In the genomic region with DNA sequence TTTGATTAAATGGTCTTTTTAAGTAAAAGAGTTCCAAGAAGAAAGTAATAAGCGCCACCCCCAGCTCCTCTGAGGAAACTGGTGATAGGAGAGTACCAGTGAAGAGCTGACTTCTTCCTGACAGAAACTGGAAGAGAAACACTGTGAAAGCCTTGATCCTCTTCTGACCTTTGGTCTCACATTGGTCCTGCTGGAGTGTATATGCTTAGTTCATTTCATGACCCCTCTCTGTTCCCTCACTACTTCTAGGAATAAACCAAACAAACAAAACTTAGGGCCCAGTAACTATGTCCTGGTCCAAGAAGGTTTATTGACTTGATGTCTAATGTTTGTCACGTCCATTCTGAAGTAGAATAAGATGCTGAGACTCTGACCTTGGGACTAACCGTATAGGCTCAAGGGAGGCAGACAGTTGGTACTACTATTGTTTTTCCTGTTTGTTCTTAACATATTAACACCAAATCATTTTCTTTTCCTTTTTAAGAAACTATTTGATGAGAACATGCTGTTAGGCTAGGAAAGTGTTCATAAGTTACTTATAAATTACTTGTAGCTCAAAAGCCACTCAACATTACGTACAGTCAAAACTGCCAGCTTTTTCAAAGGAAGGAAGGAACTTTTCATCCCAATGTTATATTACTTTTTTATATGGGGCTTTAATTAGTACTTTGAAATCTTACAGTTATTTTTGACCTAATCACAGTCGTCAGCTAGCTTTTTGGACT, we compare ENCODE assay signal across 12 cellular contexts. TPM values are rescaled to one million over a fixed set of nuclear protein-coding genes. Genes with fewer than 3 reads are reported as not detected.
DNase-seq lines count a peak whose midpoint lies in the region; ATAC-seq and TF ChIP-seq lines count a peak whose summit lies in the region.
"Had no signal": no experiment of that assay in that cellular context is flagged by ENCODE, and none has a peak within 500 bp of the region (broad histone marks: within the 10 kb centered on the region; RNA-seq: fewer than 3 reads in every experiment).

No MANE protein-coding gene starts in this region.

- ATAC-seq in HG02970 (IDR thresholded peaks at IDR 0.05; ENCODE audit: low FRiP score, unreplicated experiment) = peak; percentile 48
- ATAC-seq in activated naive CD8-positive, alpha-beta T cell treated with anti-CD3 and anti-CD28 coated beads, Interleukin-2, amount 10 ng/mL, durations not matched to agents 7 days and 5 days (ENCODE audit: low read depth) = no peak
- ATAC-seq: foreskin keratinocyte had no signal

- DNase-seq in CD4-positive, alpha-beta memory T cell = no peak
- no peak for DNase-seq in activated naive CD8-positive, alpha-beta T cell treated with anti-CD3 and anti-CD28 coated beads, Interleukin-2, amount 10 ng/mL, durations not matched to agents 7 days and 5 days
- DNase-seq in Peyer's patch = no peak
- no peak for DNase-seq in NCI-H1105 (lab: John Stamatoyannopoulos, UW)
- DNase-seq in NCI-H2029 treated with DMSO at 0.1 percent for 48 hours (lab: John Stamatoyannopoulos, UW) = no peak
- DNase-seq in NCI-H82 treated with DMSO at 0.1 percent for 48 hours (lab: John Stamatoyannopoulos, UW; ENCODE audit: unreplicated experiment) = no peak
- DNase-seq: C1 segment of cervical spinal cord, colonic mucosa, foreskin keratinocyte had no signal

- no peaks in the 10 kb centered on the region for H3K27me3 ChIP-seq in CD4-positive, alpha-beta memory T cell (ENCODE audit: insufficient read depth, low read length)
- H3K27me3 ChIP-seq in Peyer's patch = no peaks in the 10 kb centered on the region
- H3K27me3 ChIP-seq: colonic mucosa, foreskin keratinocyte had no signal

- H3K27ac ChIP-seq in CD4-positive, alpha-beta memory T cell (ENCODE audit: low read depth, low read length) = no peak overlapping the region
- peak overlapping the region in 2 of 4 donors; percentile 10 to 22 for H3K27ac ChIP-seq in Peyer's patch
- H3K27ac ChIP-seq: colonic mucosa, foreskin keratinocyte had no signal

- H3K4me1 ChIP-seq in CD4-positive, alpha-beta memory T cell (ENCODE audit: insufficient read depth, low read length) = peaks cover 25% of the 10 kb centered on the region
- H3K4me1 ChIP-seq in Peyer's patch = peaks cover 0 to 9% (median 0%) of the 10 kb centered on the region in 4 donors
- H3K4me1 ChIP-seq: foreskin keratinocyte had no signal

- TF ChIP-seq CTCF in Peyer's patch (IDR thresholded peaks at IDR 0.05) = no peak

- H3K36me3 Mint-ChIP-seq in CD4-positive, alpha-beta memory T cell = peaks cover 25 to 57% of the 10 kb centered on the region in 2 donors
- H3K36me3 Mint-ChIP-seq in activated naive CD8-positive, alpha-beta T cell treated with anti-CD3 and anti-CD28 coated beads, Interleukin-2, amount 10 ng/mL, durations not matched to agents 7 days and 5 days = peaks cover 30% of the 10 kb centered on the region

- TF ChIP-seq POLR2A in GM19099 (IDR thresholded peaks at IDR 0.05; ENCODE audit: extremely low read depth, insufficient read length, low read depth) (peak; percentile 27), Peyer's patch (IDR thresholded peaks at IDR 0.05) (no peak)

- CTCF ChIA-PET in CD4-positive, alpha-beta memory T cell (lab: Charles Lee; ENCODE audit: partially characterized antibody) = no interaction called here

- no peak overlapping the region for H3K4me3 ChIP-seq in CD4-positive, alpha-beta memory T cell (ENCODE audit: low read length in 2 of 2)
- no peak overlapping the region for H3K4me3 ChIP-seq in Peyer's patch
- H3K4me3 ChIP-seq: colonic mucosa had no signal

- POLR2A ChIA-PET in CD4-positive, alpha-beta memory T cell (lab: Charles Lee; ENCODE audit: partially characterized antibody) = no interaction called here
- POLR2A ChIA-PET in activated naive CD8-positive, alpha-beta T cell treated with anti-CD3 and anti-CD28 coated beads, Interleukin-2, amount 10 ng/mL, durations not matched to agents 7 days and 5 days (lab: Charles Lee) = interaction anchor here (0.6 kb wide), 1 partner anchor 53 kb away, joined by 4 read pairs; no protein-coding TSS in a partner anchor

- peaks cover 20 to 37% (median 22%) of the 10 kb centered on the region in 4 donors for H3K4me1 Mint-ChIP-seq in CD4-positive, alpha-beta memory T cell
- peaks cover 20% of the 10 kb centered on the region for H3K4me1 Mint-ChIP-seq in activated naive CD8-positive, alpha-beta T cell treated with anti-CD3 and anti-CD28 coated beads, Interleukin-2, amount 10 ng/mL, durations not matched to agents 7 days and 5 days

- H3K9me3 Mint-ChIP-seq in CD4-positive, alpha-beta memory T cell = no peaks in the 10 kb centered on the region
- no peaks in the 10 kb centered on the region for H3K9me3 Mint-ChIP-seq in activated naive CD8-positive, alpha-beta T cell treated with anti-CD3 and anti-CD28 coated beads, Interleukin-2, amount 10 ng/mL, durations not matched to agents 7 days and 5 days
- H3K9me3 Mint-ChIP-seq: memory B cell had no signal

- no peaks in the 10 kb centered on the region for H3K9me3 ChIP-seq in CD4-positive, alpha-beta memory T cell (ENCODE audit: control insufficient read depth in 1 of 2, low read length in 2 of 2)
- H3K9me3 ChIP-seq in Peyer's patch = no peaks in the 10 kb centered on the region
- H3K9me3 ChIP-seq: colonic mucosa had no signal

- peak overlapping the region in 2 of 8 donors; percentile 20 to 54 for H3K4me3 Mint-ChIP-seq in CD4-positive, alpha-beta memory T cell
- no peak overlapping the region for H3K4me3 Mint-ChIP-seq in activated naive CD8-positive, alpha-beta T cell treated with anti-CD3 and anti-CD28 coated beads, Interleukin-2, amount 10 ng/mL, durations not matched to agents 7 days and 5 days
- H3K4me3 Mint-ChIP-seq: memory B cell had no signal

- intact Hi-C loops in CD4-positive, alpha-beta memory T cell (cut with micrococcal nuclease) = loop anchor here (5.0 kb wide), 2 partner anchors 215 to 520 kb away; no protein-coding TSS in a partner anchor

- H3K27ac Mint-ChIP-seq in CD4-positive, alpha-beta memory T cell = peak overlapping the region in 6 of 7 donors; percentile 35 to 92 (median 76)
- H3K27ac Mint-ChIP-seq in activated naive CD8-positive, alpha-beta T cell treated with anti-CD3 and anti-CD28 coated beads, Interleukin-2, amount 10 ng/mL, durations not matched to agents 7 days and 5 days = peak overlapping the region; percentile 42

- no peaks in the 10 kb centered on the region for H3K27me3 Mint-ChIP-seq in CD4-positive, alpha-beta memory T cell
- H3K27me3 Mint-ChIP-seq in activated naive CD8-positive, alpha-beta T cell treated with anti-CD3 and anti-CD28 coated beads, Interleukin-2, amount 10 ng/mL, durations not matched to agents 7 days and 5 days = no peaks in the 10 kb centered on the region
- H3K27me3 Mint-ChIP-seq: memory B cell had no signal

- peaks cover 39% of the 10 kb centered on the region for H3K36me3 ChIP-seq in CD4-positive, alpha-beta memory T cell (ENCODE audit: insufficient read depth, low read length)
- H3K36me3 ChIP-seq in Peyer's patch = peaks cover 0 to 56% (median 0%) of the 10 kb centered on the region in 3 donors

RNA-seq across cellular contexts. Expression of a gene that starts 57.9 kb away (rescaled TPM):
- 10 to 100 TPM; 77.0 to 81.3 TPM for total RNA-seq in CD4-positive, alpha-beta memory T cell
- 10 to 100 TPM; 25.5 to 41.3 TPM for polyA plus RNA-seq in CD4-positive, alpha-beta memory T cell
- total RNA-seq in activated naive CD8-positive, alpha-beta T cell treated with anti-CD3 and anti-CD28 coated beads, Interleukin-2, amount 10 ng/mL, durations not matched to agents 7 days and 5 days = 10 to 100 TPM; 55.5 to 57.1 TPM
- 10 to 100 TPM; 25.3 to 56.1 (median 39.5) TPM for total RNA-seq in Peyer's patch

RNA-seq across cellular contexts. Expression of a gene that starts 58.1 kb away (rescaled TPM):
- 10 to 100 TPM in 1 of 2 experiments, 1 to 10 TPM in 1; 7.9 to 11.4 TPM for total RNA-seq in CD4-positive, alpha-beta memory T cell
- 1 to 10 TPM; 1.3 to 2.1 TPM for polyA plus RNA-seq in CD4-positive, alpha-beta memory T cell
- total RNA-seq in activated naive CD8-positive, alpha-beta T cell treated with anti-CD3 and anti-CD28 coated beads, Interleukin-2, amount 10 ng/mL, durations not matched to agents 7 days and 5 days = 1 to 10 TPM; 3.1 to 4.2 TPM
- 10 to 100 TPM in 1 of 4 donors, 1 to 10 TPM in 3; 1.8 to 12.4 (median 3.3) TPM for total RNA-seq in Peyer's patch
